In genomic region chr19:19662866-19663291, GRCh38 we compare ENCODE assay signal across 8 cellular contexts. TPM values are rescaled to one million over a fixed set of nuclear protein-coding genes. Genes with fewer than 3 reads are reported as not detected.
DNase-seq lines count a peak whose midpoint lies in the region; ATAC-seq lines count a peak whose summit lies in the region.

No MANE protein-coding gene starts in this region.

- H3K4me1 Mint-ChIP-seq in CD8-positive, alpha-beta memory T cell: peaks cover 30 to 50% (median 42%) of the 10 kb centered on the region in 3 donors
- H3K4me1 Mint-ChIP-seq in activated T-helper 1 cell treated with anti-CD3 and anti-CD28 coated beads, Interleukin-12 subunit alpha, Interleukin-12 subunit beta, Interleukin-2, Interleukin-4 antibody, amounts not matched to agents 30 ng/mL and 10 ng/mL and 1 ng/mL, durations not matched to agents 14 hours and 24 hours and 36 hours (ENCODE audit: low read depth): peaks cover 22% of the 10 kb centered on the region
- peaks cover 36 to 39% of the 10 kb centered on the region in 2 donors for H3K4me1 Mint-ChIP-seq in immature natural killer cell

- peaks cover 0 to 10% (median 2%) of the 10 kb centered on the region in 5 donors for H3K9me3 Mint-ChIP-seq in CD8-positive, alpha-beta memory T cell
- no peaks in the 10 kb centered on the region for H3K9me3 Mint-ChIP-seq in activated T-helper 1 cell treated with anti-CD3 and anti-CD28 coated beads, Interleukin-12 subunit alpha, Interleukin-12 subunit beta, Interleukin-2, Interleukin-4 antibody, amounts not matched to agents 30 ng/mL and 10 ng/mL and 1 ng/mL, durations not matched to agents 14 hours and 24 hours and 36 hours
- H3K9me3 Mint-ChIP-seq in immature natural killer cell: no peaks in the 10 kb centered on the region

- no peaks in the 10 kb centered on the region for H3K27me3 ChIP-seq in CD8-positive, alpha-beta memory T cell (ENCODE audit: insufficient read depth, low read length, poor library complexity, severe bottlenecking)

- peak overlapping the region; percentile 86 to 95 (median 89) for H3K4me3 Mint-ChIP-seq in CD8-positive, alpha-beta memory T cell
- peak overlapping the region; percentile 91 for H3K4me3 Mint-ChIP-seq in activated T-helper 1 cell treated with anti-CD3 and anti-CD28 coated beads, Interleukin-12 subunit alpha, Interleukin-12 subunit beta, Interleukin-2, Interleukin-4 antibody, amounts not matched to agents 30 ng/mL and 10 ng/mL and 1 ng/mL, durations not matched to agents 14 hours and 24 hours and 36 hours
- H3K4me3 Mint-ChIP-seq in immature natural killer cell: peak overlapping the region; percentile 88 to 94 (median 90)

- CTCF ChIA-PET in CD8-positive, alpha-beta memory T cell (lab: Charles Lee): interaction anchor here (0.9 to 2.7 kb wide), 8 partner anchors 11 to 159 kb away, joined by 3 to 9 read pairs (median 4); partner anchors contain the start of genes GMIP, ZNF14 and ZNF506

- peak overlapping the region; percentile 94 for H3K27ac ChIP-seq in CD8-positive, alpha-beta memory T cell (ENCODE audit: low read depth, low read length)
- peak overlapping the region; percentile 97 for H3K27ac ChIP-seq in substantia nigra (ENCODE audit: low read depth, low read length, poor library complexity, severe bottlenecking)

- peaks cover 17% of the 10 kb centered on the region for H3K36me3 ChIP-seq in CD8-positive, alpha-beta memory T cell (ENCODE audit: insufficient read depth, low read length)

- no peak for DNase-seq in CD8-positive, alpha-beta memory T cell
- DNase-seq in activated T-helper 1 cell treated with anti-CD3 and anti-CD28 coated beads, Interleukin-12 subunit alpha, Interleukin-12 subunit beta, Interleukin-2, Interleukin-4 antibody, amounts not matched to agents 30 ng/mL and 10 ng/mL and 1 ng/mL, durations not matched to agents 14 hours and 24 hours and 36 hours (ENCODE audit: low spot score): no peak
- DNase-seq in immature natural killer cell: no peak
- DNase-seq in substantia nigra (lab: John Stamatoyannopoulos, UW): no peak
- no peak for DNase-seq in GM19238 (ENCODE audit: insufficient read length, low spot score)
- no peak for DNase-seq in globus pallidus (ENCODE audit: low spot score)

- POLR2A ChIA-PET in CD8-positive, alpha-beta memory T cell (lab: Charles Lee): interaction anchor here (0.5 to 1.7 kb wide), 11 partner anchors 10 to 238 kb away, joined by 3 to 11 read pairs (median 6); partner anchors contain the start of genes LPAR2, ZNF14, ZNF253 and ZNF506

- H3K27me3 Mint-ChIP-seq in CD8-positive, alpha-beta memory T cell: peaks cover 0 to 1% of the 10 kb centered on the region in 2 donors
- H3K27me3 Mint-ChIP-seq in activated T-helper 1 cell treated with anti-CD3 and anti-CD28 coated beads, Interleukin-12 subunit alpha, Interleukin-12 subunit beta, Interleukin-2, Interleukin-4 antibody, amounts not matched to agents 30 ng/mL and 10 ng/mL and 1 ng/mL, durations not matched to agents 14 hours and 24 hours and 36 hours (ENCODE audit: insufficient read depth): no peaks in the 10 kb centered on the region
- H3K27me3 Mint-ChIP-seq in immature natural killer cell (ENCODE audit: low read depth in 3 of 3): peaks cover 9 to 15% (median 13%) of the 10 kb centered on the region in 3 donors

- peaks cover 0 to 41% (median 8%) of the 10 kb centered on the region in 3 donors for H3K36me3 Mint-ChIP-seq in CD8-positive, alpha-beta memory T cell
- peaks cover 31% of the 10 kb centered on the region for H3K36me3 Mint-ChIP-seq in activated T-helper 1 cell treated with anti-CD3 and anti-CD28 coated beads, Interleukin-12 subunit alpha, Interleukin-12 subunit beta, Interleukin-2, Interleukin-4 antibody, amounts not matched to agents 30 ng/mL and 10 ng/mL and 1 ng/mL, durations not matched to agents 14 hours and 24 hours and 36 hours (ENCODE audit: low read depth)
- peaks cover 0 to 6% (median 5%) of the 10 kb centered on the region in 3 donors for H3K36me3 Mint-ChIP-seq in immature natural killer cell

- intact Hi-C loops in activated T-helper 1 cell treated with anti-CD3 and anti-CD28 coated beads, Interleukin-12 subunit alpha, Interleukin-12 subunit beta, Interleukin-2, Interleukin-4 antibody, amounts not matched to agents 30 ng/mL and 10 ng/mL and 1 ng/mL, durations not matched to agents 14 hours and 24 hours and 36 hours (cut with micrococcal nuclease): loop anchor here (1.0 to 10.0 kb wide), 9 partner anchors 20 to 1113 kb away; partner anchors contain the start of genes GATAD2A, GMIP, PBX4 and ZNF486

- H3K9me3 ChIP-seq in CD8-positive, alpha-beta memory T cell (ENCODE audit: low read length): no peaks in the 10 kb centered on the region

- ATAC-seq in HG03342 (IDR thresholded peaks at IDR 0.05; ENCODE audit: unreplicated experiment) (peak; percentile 3), HG03039 (IDR thresholded peaks at IDR 0.05; ENCODE audit: unreplicated experiment) (no peak)

- H3K27ac Mint-ChIP-seq in CD8-positive, alpha-beta memory T cell: peak overlapping the region; percentile 85 to 99 (median 96)
- H3K27ac Mint-ChIP-seq in activated T-helper 1 cell treated with anti-CD3 and anti-CD28 coated beads, Interleukin-12 subunit alpha, Interleukin-12 subunit beta, Interleukin-2, Interleukin-4 antibody, amounts not matched to agents 30 ng/mL and 10 ng/mL and 1 ng/mL, durations not matched to agents 14 hours and 24 hours and 36 hours: peak overlapping the region; percentile 95
- peak overlapping the region; percentile 87 to 96 (median 92) for H3K27ac Mint-ChIP-seq in immature natural killer cell

- H3K4me1 ChIP-seq in CD8-positive, alpha-beta memory T cell (ENCODE audit: insufficient read depth, low read length): peaks cover 35% of the 10 kb centered on the region

- peak overlapping the region; percentile 91 for H3K4me3 ChIP-seq in CD8-positive, alpha-beta memory T cell (ENCODE audit: low read length)

RNA-seq across cellular contexts. Expression of gene ATP13A1, which starts 0.6 kb away (rescaled TPM):
- 10 to 100 TPM; 92.1 to 93.6 TPM for total RNA-seq in CD8-positive, alpha-beta memory T cell
- polyA plus RNA-seq in CD8-positive, alpha-beta memory T cell: 41.7 TPM
- total RNA-seq in activated T-helper 1 cell treated with anti-CD3 and anti-CD28 coated beads, Interleukin-12 subunit alpha, Interleukin-12 subunit beta, Interleukin-2, Interleukin-4 antibody, amounts not matched to agents 30 ng/mL and 10 ng/mL and 1 ng/mL, durations not matched to agents 14 hours and 24 hours and 36 hours: 101 and 104 TPM in 2 replicates
- polyA plus RNA-seq in immature natural killer cell: 10 to 100 TPM in 2 of 3 donors, 1 to 10 TPM in 1; 8.4 to 29.2 (median 18.6) TPM

RNA-seq across cellular contexts. Expression of gene ZNF101, which starts 5.8 kb away (rescaled TPM):
- 10 to 100 TPM; 73.6 to 74.0 TPM for total RNA-seq in CD8-positive, alpha-beta memory T cell
- 103 TPM for polyA plus RNA-seq in CD8-positive, alpha-beta memory T cell
- total RNA-seq in activated T-helper 1 cell treated with anti-CD3 and anti-CD28 coated beads, Interleukin-12 subunit alpha, Interleukin-12 subunit beta, Interleukin-2, Interleukin-4 antibody, amounts not matched to agents 30 ng/mL and 10 ng/mL and 1 ng/mL, durations not matched to agents 14 hours and 24 hours and 36 hours: 48.2 and 54.9 TPM in 2 replicates
- polyA plus RNA-seq in immature natural killer cell: 10 to 100 TPM; 33.9 to 51.4 (median 36.8) TPM

RNA-seq across cellular contexts. Expression of gene GMIP, which starts 19.4 kb away (rescaled TPM):
- total RNA-seq in CD8-positive, alpha-beta memory T cell: 10 to 100 TPM; 54.5 to 60.3 TPM
- polyA plus RNA-seq in CD8-positive, alpha-beta memory T cell: 71.3 TPM
- total RNA-seq in activated T-helper 1 cell treated with anti-CD3 and anti-CD28 coated beads, Interleukin-12 subunit alpha, Interleukin-12 subunit beta, Interleukin-2, Interleukin-4 antibody, amounts not matched to agents 30 ng/mL and 10 ng/mL and 1 ng/mL, durations not matched to agents 14 hours and 24 hours and 36 hours: 67.8 and 71.6 TPM in 2 replicates
- 10 to 100 TPM; 38.9 to 84.4 (median 40.0) TPM for polyA plus RNA-seq in immature natural killer cell

RNA-seq across cellular contexts. Expression of gene LPAR2, which starts 34.9 kb away (rescaled TPM):
- total RNA-seq in CD8-positive, alpha-beta memory T cell: 10 to 100 TPM; 23.6 to 24.8 TPM
- 37.8 TPM for polyA plus RNA-seq in CD8-positive, alpha-beta memory T cell
- 25.8 and 27.4 TPM in 2 replicates for total RNA-seq in activated T-helper 1 cell treated with anti-CD3 and anti-CD28 coated beads, Interleukin-12 subunit alpha, Interleukin-12 subunit beta, Interleukin-2, Interleukin-4 antibody, amounts not matched to agents 30 ng/mL and 10 ng/mL and 1 ng/mL, durations not matched to agents 14 hours and 24 hours and 36 hours
- polyA plus RNA-seq in immature natural killer cell: 1 to 10 TPM; 3.8 to 5.9 (median 4.6) TPM

RNA-seq across cellular contexts. Expression of gene PBX4, which starts 44.4 kb away (rescaled TPM):
- 10 to 100 TPM; 15.0 to 17.1 TPM for total RNA-seq in CD8-positive, alpha-beta memory T cell
- 8.3 TPM for polyA plus RNA-seq in CD8-positive, alpha-beta memory T cell
- 28.0 and 29.6 TPM in 2 replicates for total RNA-seq in activated T-helper 1 cell treated with anti-CD3 and anti-CD28 coated beads, Interleukin-12 subunit alpha, Interleukin-12 subunit beta, Interleukin-2, Interleukin-4 antibody, amounts not matched to agents 30 ng/mL and 10 ng/mL and 1 ng/mL, durations not matched to agents 14 hours and 24 hours and 36 hours
- polyA plus RNA-seq in immature natural killer cell: under 1 TPM in 2 of 3 donors, not detected in 1; 0.57 to 0.82 TPM
